Comparison of ENCODE assay signal across 8 cellular contexts in genomic region chr16:84754353-84754856, GRCh38. TPM values are rescaled to one million over a fixed set of nuclear protein-coding genes. Genes with fewer than 3 reads are reported as not detected.
A peak's percentile ranks its signal among the peaks of the same experiment; 100 is the strongest.
DNase-seq lines count a peak whose midpoint lies in the region; ATAC-seq, FAIRE-seq and TF ChIP-seq lines count a peak whose summit lies in the region.

No MANE protein-coding gene starts in this region.

- H3K36me3 Mint-ChIP-seq in activated naive CD4-positive, alpha-beta T cell treated with anti-CD3 and anti-CD28 coated beads, Interleukin-2, amount 50 U/mL, for 24 hours: peaks cover 2% of the 10 kb centered on the region

- peaks cover 7% of the 10 kb centered on the region; the same call in 1 of the 2 replicates for H3F3A ChIP-seq in MM.1S (ENCODE audit: insufficient read depth, low read length)

- TF ChIP-seq CTCF in MM.1S (IDR thresholded peaks at IDR 0.05; ENCODE audit: low read length) (peak; percentile 59), gastroesophageal sphincter (IDR thresholded peaks at IDR 0.05) (peak; percentile 86 to 95 (median 91)), pancreas (IDR thresholded peaks at IDR 0.05) (peak; percentile 46 to 77 (median 74))

- peak overlapping the region; percentile 31 for H3K4me2 ChIP-seq in MM.1S (ENCODE audit: low read depth, low read length)

- H2AFZ ChIP-seq in MM.1S (ENCODE audit: low read length): no peak overlapping the region

- H3K27ac ChIP-seq in MM.1S (ENCODE audit: low read length): no peak overlapping the region
- no peak overlapping the region for H3K27ac ChIP-seq in SJCRH30
- H3K27ac ChIP-seq in gastroesophageal sphincter: peak overlapping the region in 2 of 4 donors; percentile 44 to 60
- H3K27ac ChIP-seq in pancreas: peak overlapping the region in 2 of 4 donors; percentile 11 to 59

- 0 out of 2 replicates have a peak, but pooled peaks cover 11% of the 10 kb centered on the region for H4K20me1 ChIP-seq in MM.1S (ENCODE audit: insufficient read depth, low read length)

- WGBS in gastroesophageal sphincter (ENCODE audit: low coverage in 1 of 2), 2 donors: 2 to 5% methylated on average over 8 to 12 of the region's 12 CpGs
- WGBS in pancreas, 2 donors: 3 to 5% methylated on average over 12 of the region's 12 CpGs

- peak overlapping the region; percentile 65 for H3K27ac Mint-ChIP-seq in activated naive CD4-positive, alpha-beta T cell treated with anti-CD3 and anti-CD28 coated beads, Interleukin-2, amount 50 U/mL, for 24 hours

- H3K9me2 ChIP-seq in MM.1S (replicated peaks; ENCODE audit: insufficient read depth, low read length): no peaks in the 10 kb centered on the region

- H3K4me3 Mint-ChIP-seq in activated naive CD4-positive, alpha-beta T cell treated with anti-CD3 and anti-CD28 coated beads, Interleukin-2, amount 50 U/mL, for 24 hours: peak overlapping the region; percentile 58

- H3K79me2 ChIP-seq in MM.1S (ENCODE audit: low read length): peaks cover 23% of the 10 kb centered on the region

- H3K36me3 ChIP-seq in MM.1S (replicated peaks; ENCODE audit: insufficient read depth, low read length): no peaks in the 10 kb centered on the region
- no peaks in the 10 kb centered on the region for H3K36me3 ChIP-seq in SJCRH30
- H3K36me3 ChIP-seq in gastroesophageal sphincter: no peaks in the 10 kb centered on the region
- no peaks in the 10 kb centered on the region for H3K36me3 ChIP-seq in pancreas

- H3K9me3 Mint-ChIP-seq in activated naive CD4-positive, alpha-beta T cell treated with anti-CD3 and anti-CD28 coated beads, Interleukin-2, amount 50 U/mL, for 24 hours: no peaks in the 10 kb centered on the region

- H3K27me3 Mint-ChIP-seq in activated naive CD4-positive, alpha-beta T cell treated with anti-CD3 and anti-CD28 coated beads, Interleukin-2, amount 50 U/mL, for 24 hours: no peaks in the 10 kb centered on the region

- H3K4me1 Mint-ChIP-seq in activated naive CD4-positive, alpha-beta T cell treated with anti-CD3 and anti-CD28 coated beads, Interleukin-2, amount 50 U/mL, for 24 hours: peaks cover 90% of the 10 kb centered on the region

- H3K27me3 ChIP-seq in MM.1S (replicated peaks; ENCODE audit: insufficient read depth, low read length) (no peaks in the 10 kb centered on the region), SJCRH30 (no peaks in the 10 kb centered on the region), gastroesophageal sphincter (no peaks in the 10 kb centered on the region), pancreas (no peaks in the 10 kb centered on the region)

- DNase-seq in COLO668 (lab: John Stamatoyannopoulos, UW; ENCODE audit: unreplicated experiment) (peak; percentile 68), MM.1S (peak; percentile 74), SJCRH30 (peak; percentile 49 to 72), pancreas (peak in 3 of 6 donors; percentile 63 to 79 (median 67))

- H3K9ac ChIP-seq in MM.1S (ENCODE audit: low read length): no peak overlapping the region

- FAIRE-seq in pancreas (lab: Jason Lieb, UNC): no peak

- H3K9me3 ChIP-seq in MM.1S (replicated peaks; ENCODE audit: insufficient read depth, low read length) (no peaks in the 10 kb centered on the region), SJCRH30 (replicated peaks) (no peaks in the 10 kb centered on the region), gastroesophageal sphincter (no peaks in the 10 kb centered on the region), pancreas (no peaks in the 10 kb centered on the region)

- no peak for TF ChIP-seq POLR2A in gastroesophageal sphincter (IDR thresholded peaks at IDR 0.05)

- H3K4me1 ChIP-seq in MM.1S (ENCODE audit: low read length): peaks cover 15% of the 10 kb centered on the region
- H3K4me1 ChIP-seq in SJCRH30: no peaks in the 10 kb centered on the region
- H3K4me1 ChIP-seq in gastroesophageal sphincter: peaks cover 0 to 90% (median 27%) of the 10 kb centered on the region in 3 donors
- peaks cover 0 to 10% (median 3%) of the 10 kb centered on the region in 3 donors for H3K4me1 ChIP-seq in pancreas

- TF ChIP-seq EP300 in gastroesophageal sphincter (IDR thresholded peaks at IDR 0.05): no peak

- no peak overlapping the region; the same call in 1 of the 2 replicates for H3K4me3 ChIP-seq in MM.1S (ENCODE audit: low read length)
- no peak overlapping the region for H3K4me3 ChIP-seq in SJCRH30
- H3K4me3 ChIP-seq in gastroesophageal sphincter: no peak overlapping the region
- H3K4me3 ChIP-seq in pancreas: no peak overlapping the region

- ATAC-seq in GM21390 (IDR thresholded peaks at IDR 0.05; ENCODE audit: unreplicated experiment): peak; percentile 70
- ATAC-seq in gastroesophageal sphincter: peak; percentile 71
- ATAC-seq in pancreas: peak; percentile 82 to 95 (median 94)
- no peak for ATAC-seq in HG02610 (IDR thresholded peaks at IDR 0.05; ENCODE audit: unreplicated experiment)

- intact Hi-C loops in pancreas (cut with DNase I): loop anchor here in 1 of 3 donors (5.0 kb wide), 1 partner anchor 198 kb away; no protein-coding TSS in a partner anchor

RNA-seq across cellular contexts. Expression of gene USP10, which starts 54.6 kb away (rescaled TPM):
- 66.2 and 68.3 TPM in 2 replicates for total RNA-seq in SJCRH30 (2014; rRNA removed; shearing (Covaris generic))
- total RNA-seq in gastroesophageal sphincter (10 to 100 TPM; 49.1 to 70.2 (median 60.0) TPM), pancreas (10 to 100 TPM; 22.8 to 40.6 (median 31.5) TPM)
- polyA plus RNA-seq in pancreas: 10 to 100 TPM; 11.4 to 18.2 TPM
